Comparison of ENCODE assay signal across 1 cellular context in genomic region chr3:42220436-42220835, GRCh38.
A peak's percentile ranks its signal among the peaks of the same experiment; 100 is the strongest.
TF ChIP-seq lines count a peak whose summit lies in the region.

No MANE protein-coding gene starts in this region.

TF ChIP-seq in HepG2, 621 proteins besides CTCF, POLR2A, EP300 and RAD21:
- TF ChIP-seq ELF3 (CRISPR knock-in tag; IDR thresholded peaks at IDR 0.05): no peak
- no peak for TF ChIP-seq MYPOP (CRISPR knock-in tag; IDR thresholded peaks at IDR 0.05)
- no peak for TF ChIP-seq ZBTB46 (CRISPR knock-in tag; IDR thresholded peaks at IDR 0.05; ENCODE audit: borderline replicate concordance)
- TF ChIP-seq AGO2 (optimal IDR thresholded peaks at IDR 0.05; ENCODE audit: low read depth, low read length): peak; percentile 43
